In the genomic region with DNA sequence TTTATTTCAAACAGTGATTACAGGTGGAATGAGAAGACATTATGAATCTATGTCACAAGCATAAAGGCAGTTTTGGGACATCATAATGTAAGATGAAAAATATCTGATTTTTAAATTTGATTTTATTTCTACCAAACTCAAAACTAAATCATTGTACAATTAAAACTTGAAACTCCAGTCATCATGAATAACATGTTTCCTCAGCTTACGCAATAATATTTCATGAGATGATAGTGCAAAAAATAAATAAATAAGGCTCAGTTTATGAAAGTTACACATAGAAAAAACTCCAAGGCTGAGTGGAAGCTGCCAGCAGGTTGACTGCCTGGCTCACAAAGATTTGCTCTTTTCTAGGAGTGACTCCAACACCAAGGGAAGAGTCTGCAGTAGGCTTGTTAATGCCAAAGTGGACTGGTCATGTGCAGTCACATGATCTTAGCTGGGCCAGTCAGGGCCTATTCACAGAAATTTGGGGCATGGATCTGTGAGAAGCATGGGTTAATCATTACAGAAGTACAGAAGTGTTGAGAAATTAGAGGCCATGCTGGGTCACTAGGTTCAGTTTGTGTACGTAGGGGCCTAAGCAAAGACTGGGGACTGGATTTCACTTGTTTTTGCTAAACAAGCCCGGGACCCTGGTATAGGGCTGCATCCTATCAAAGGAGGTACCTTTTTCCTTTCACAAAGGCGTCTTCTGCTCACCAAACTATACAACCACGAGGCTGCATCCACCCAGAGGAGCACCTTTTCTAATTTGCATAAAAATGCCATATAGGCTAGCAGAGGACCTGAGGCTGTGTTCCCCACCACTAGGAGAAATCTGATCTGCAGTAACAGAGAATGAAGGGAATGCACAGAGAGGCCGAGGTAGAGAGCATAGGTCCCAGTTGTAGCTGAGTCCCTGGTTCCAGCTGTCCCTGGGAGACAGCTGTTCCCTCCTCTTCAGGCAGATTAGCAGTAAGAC, we compare ENCODE assay signal across 23 cellular contexts. TPM values are rescaled to one million over a fixed set of nuclear protein-coding genes. Genes with fewer than 3 reads are reported as not detected.
DNase-seq lines count a peak whose midpoint lies in the region; ATAC-seq, FAIRE-seq and TF ChIP-seq lines count a peak whose summit lies in the region.
"Had no signal": no experiment of that assay in that cellular context is flagged by ENCODE, and none has a peak within 500 bp of the region (broad histone marks: within the 10 kb centered on the region; RNA-seq: fewer than 3 reads in every experiment).

No MANE protein-coding gene starts in this region.

- H3K18ac ChIP-seq in H1 (ENCODE audit: extremely low read depth, low read length): no peak overlapping the region

- no peak overlapping the region for H3K4me3 Mint-ChIP-seq in activated T-helper 17 cell treated with anti-CD3 and anti-CD28 coated beads, Interleukin-2, amount 50 U/mL, for 72 hours
- H3K4me3 Mint-ChIP-seq: activated naive CD8-positive, alpha-beta T cell treated with anti-CD3 and anti-CD28 coated beads, Interleukin-2, amount 10 ng/mL, durations not matched to agents 7 days and 5 days; activated T-helper 1 cell treated with anti-CD3 and anti-CD28 coated beads, Interleukin-12 subunit alpha, Interleukin-12 subunit beta, Interleukin-2, Interleukin-4 antibody, amounts not matched to agents 30 ng/mL and 10 ng/mL and 1 ng/mL, durations not matched to agents 14 hours and 24 hours and 36 hours; dendritic cell treated with granulocyte-macrophage colony-stimulating factor and Interleukin-4, amounts not matched to agents 40 ng/mL and 50 ng/mL, for 4 days; memory B cell; neural crest cell; stimulated activated naive B cell treated with anti-CD40 and anti-IgM and Interleukin-4, amounts not matched to agents 10 μg/mL and 1 μg/mL and 100 μg/mL, for 72 hours had no signal

- H3K23ac ChIP-seq in H1 (ENCODE audit: insufficient read length): no peak overlapping the region

- DNase-seq in COLO668 (lab: John Stamatoyannopoulos, UW; ENCODE audit: unreplicated experiment) (peak; percentile 51), HT-29 (ENCODE audit: low spot score) (peak; percentile 31), H1 (ENCODE audit: low read depth in 1 of 2, low spot score in 2 of 2) (no peak), right lobe of liver (peak in 2 of 3 donors; percentile 68 to 73), mesenteric fat pad (ENCODE audit: low spot score) (no peak), GM12892 (ENCODE audit: insufficient read length) (no peak)
- DNase-seq: activated naive CD8-positive, alpha-beta T cell treated with anti-CD3 and anti-CD28 coated beads, Interleukin-2, amount 10 ng/mL, durations not matched to agents 7 days and 5 days; brain microvascular endothelial cell; NCI-H187; NCI-H446 treated with DMSO at 0.1 percent for 48 hours; OCI-M1; stimulated activated naive B cell treated with anti-CD40 and anti-IgM and Interleukin-4, amounts not matched to agents 10 μg/mL and 1 μg/mL and 100 μg/mL, for 72 hours; T-helper 9 cell; transverse colon had no signal

- H3K79me1 ChIP-seq in H1 (ENCODE audit: low read depth, low read length): no peaks in the 10 kb centered on the region

- no peaks in the 10 kb centered on the region for H3K27me3 ChIP-seq in H1 (replicated peaks in 1 of 4; ENCODE audit: control insufficient read depth in 3 of 4, extremely low read depth in 1 of 4, insufficient read depth in 3 of 4, low read length in 3 of 4)
- H3K27me3 ChIP-seq in right lobe of liver: no peaks in the 10 kb centered on the region
- H3K27me3 ChIP-seq: brain microvascular endothelial cell, SJSA1, transverse colon had no signal

- H2BK20ac ChIP-seq in H1 (ENCODE audit: low read length): no peak overlapping the region

- no peaks in the 10 kb centered on the region for H3K4me1 Mint-ChIP-seq in activated T-helper 17 cell treated with anti-CD3 and anti-CD28 coated beads, Interleukin-2, amount 50 U/mL, for 72 hours
- H3K4me1 Mint-ChIP-seq: activated naive CD8-positive, alpha-beta T cell treated with anti-CD3 and anti-CD28 coated beads, Interleukin-2, amount 10 ng/mL, durations not matched to agents 7 days and 5 days; memory B cell; stimulated activated naive B cell treated with anti-CD40 and anti-IgM and Interleukin-4, amounts not matched to agents 10 μg/mL and 1 μg/mL and 100 μg/mL, for 72 hours had no signal

- H2BK120ac ChIP-seq in H1 (replicated peaks; ENCODE audit: low read depth, low read length): no peak overlapping the region

- H3K14ac ChIP-seq in H1 (ENCODE audit: insufficient read length): no peak overlapping the region

- no peak overlapping the region for H4K8ac ChIP-seq in H1 (ENCODE audit: extremely low read depth, insufficient read depth, low read length)

- TF ChIP-seq POLR2A in H1 (IDR thresholded peaks at IDR 0.05; ENCODE audit: control extremely low read depth in 1 of 2, low read depth in 2 of 2, low read length in 2 of 2) (no peak), right lobe of liver (IDR thresholded peaks at IDR 0.05) (no peak), GM12892 (IDR thresholded peaks at IDR 0.05; ENCODE audit: low read depth, low read length) (no peak)

- peaks cover 11% of the 10 kb centered on the region for H3K27me3 Mint-ChIP-seq in activated T-helper 17 cell treated with anti-CD3 and anti-CD28 coated beads, Interleukin-2, amount 50 U/mL, for 72 hours

- TF ChIP-seq EP300 in H1 (IDR thresholded peaks at IDR 0.05; ENCODE audit: borderline replicate concordance in 1 of 2, low read depth in 2 of 2, low read length in 2 of 2): no peak

- H3K9me3 Mint-ChIP-seq in activated T-helper 17 cell treated with anti-CD3 and anti-CD28 coated beads, Interleukin-2, amount 50 U/mL, for 72 hours: no peaks in the 10 kb centered on the region
- H3K9me3 Mint-ChIP-seq: activated naive CD8-positive, alpha-beta T cell treated with anti-CD3 and anti-CD28 coated beads, Interleukin-2, amount 10 ng/mL, durations not matched to agents 7 days and 5 days; activated T-helper 1 cell treated with anti-CD3 and anti-CD28 coated beads, Interleukin-12 subunit alpha, Interleukin-12 subunit beta, Interleukin-2, Interleukin-4 antibody, amounts not matched to agents 30 ng/mL and 10 ng/mL and 1 ng/mL, durations not matched to agents 14 hours and 24 hours and 36 hours; dendritic cell treated with granulocyte-macrophage colony-stimulating factor and Interleukin-4, amounts not matched to agents 40 ng/mL and 50 ng/mL, for 4 days; memory B cell; neural crest cell had no signal

- no peak overlapping the region for H2BK15ac ChIP-seq in H1 (ENCODE audit: low read length)

- H2BK12ac ChIP-seq in H1 (ENCODE audit: low read depth, low read length): no peak overlapping the region

- FAIRE-seq in H1 (lab: Jason Lieb, UNC) (no peak), GM12892 (lab: Jason Lieb, UNC) (no peak)

- H3K9ac ChIP-seq in H1 (replicated peaks in 1 of 4; ENCODE audit: extremely low read depth in 1 of 4, low read depth in 3 of 4, low read length in 3 of 4): no peak overlapping the region; a peak in 1 of 7 replicates
- H3K9ac ChIP-seq: GM23248 had no signal

- no peak overlapping the region for H2AK5ac ChIP-seq in H1 (ENCODE audit: low read depth, low read length)

- 69% methylated on average over 6 of the region's 6 CpGs; no CpG with 5 or more reads in 1 of the 2 experiments for WGBS in H1 (ENCODE audit: extremely low coverage in 1 of 2, insufficient coverage in 1 of 2, insufficient read length in 1 of 2, insufficient replicate concordance in 2 of 2, low coverage in 1 of 2, low lambda C conversion rate in 2 of 2, missing lambda C conversion rate in 1 of 2), 2 experiments
- WGBS in right lobe of liver (ENCODE audit: insufficient coverage, low coverage, low lambda C conversion rate, missing lambda C conversion rate): 25% methylated on average over 5 of the region's 6 CpGs

- peak overlapping the region; percentile 44 for H2AFZ ChIP-seq in H1 (ENCODE audit: low read length)
- H2AFZ ChIP-seq: GM23248 had no signal

- ATAC-seq in right lobe of liver (peak; percentile 90 to 99 (median 96)), HG03457 (IDR thresholded peaks at IDR 0.05; ENCODE audit: unreplicated experiment) (no peak)
- ATAC-seq in activated T-helper 17 cell treated with anti-CD3 and anti-CD28 coated beads, Interleukin-2, amount 50 U/mL, for 72 hours (replicated peaks): no peak
- ATAC-seq: activated CD4-positive, CD25-positive, alpha-beta regulatory T cell treated with anti-CD3 and anti-CD28 coated beads, Interleukin-2, amount 50 U/mL, for 24 hours; stimulated activated naive B cell treated with anti-CD40 and anti-IgM and Interleukin-4, amounts not matched to agents 10 μg/mL and 1 μg/mL and 100 μg/mL, for 72 hours had no signal

- no peak overlapping the region for H3K4me3 ChIP-seq in H1 (ENCODE audit: extremely low read depth in 1 of 4, insufficient read depth in 2 of 4, low read depth in 3 of 4, low read length in 4 of 4)
- H3K4me3 ChIP-seq in right lobe of liver: no peak overlapping the region
- H3K4me3 ChIP-seq: GM23248, SJSA1, transverse colon had no signal

- H3K9me3 ChIP-seq in H1 (ENCODE audit: insufficient read depth in 2 of 2, low read depth in 1 of 2, low read length in 1 of 2): no peaks in the 10 kb centered on the region
- H3K9me3 ChIP-seq in right lobe of liver: peaks cover 0 to 6% (median 0%) of the 10 kb centered on the region in 4 donors
- H3K9me3 ChIP-seq: SJSA1, transverse colon had no signal

- CTCF ChIA-PET in H1 (lab: Charles Lee; ENCODE audit: partially characterized antibody): interaction anchor here (0.6 to 1.6 kb wide), 2 partner anchors 86 to 131 kb away, joined by 3 to 6 read pairs; no protein-coding TSS in a partner anchor

- no peak overlapping the region for H4K5ac ChIP-seq in H1 (ENCODE audit: insufficient read length, low read depth, low read length)

- peak in 1 of 2 experiments; percentile 28; a peak in 1 of 4 replicates for TF ChIP-seq RAD21 in H1 (IDR thresholded peaks at IDR 0.05 in 1 of 2, conservative IDR thresholded peaks at IDR 0.05 in 1 of 2; ENCODE audit: low read depth in 2 of 2, low read length in 2 of 2)

- no peak overlapping the region for H2BK5ac ChIP-seq in H1 (ENCODE audit: low read depth, low read length)

- H3K4ac ChIP-seq in H1 (replicated peaks; ENCODE audit: insufficient read length, low read depth, low read length): no peak overlapping the region

- no peak overlapping the region for H4K91ac ChIP-seq in H1 (replicated peaks; ENCODE audit: insufficient read length, low read length)

- H3K4me2 ChIP-seq in H1 (ENCODE audit: insufficient read depth in 1 of 2, low read depth in 2 of 2, low read length in 2 of 2): peak overlapping the region in 1 of 2 experiments; percentile 44; a peak in 1 of 4 replicates

- H4K20me1 ChIP-seq in H1 (replicated peaks in 1 of 2; ENCODE audit: control insufficient read depth in 1 of 2, insufficient read depth in 2 of 2, low read length in 2 of 2): no peaks in the 10 kb centered on the region

- POLR2A ChIA-PET in H1 (lab: Charles Lee; ENCODE audit: partially characterized antibody): no interaction called here

- H3K56ac ChIP-seq in H1 (replicated peaks; ENCODE audit: insufficient read length, low read depth, low read length): no peak overlapping the region

- H3K27ac ChIP-seq in H1 (ENCODE audit: low read depth, low read length) (no peak overlapping the region), right lobe of liver (peak overlapping the region in 2 of 3 donors; percentile 7 to 56)
- H3K27ac ChIP-seq: brain microvascular endothelial cell, GM23248, SJSA1, transverse colon had no signal

- H3K27ac Mint-ChIP-seq in activated T-helper 17 cell treated with anti-CD3 and anti-CD28 coated beads, Interleukin-2, amount 50 U/mL, for 72 hours: no peak overlapping the region
- H3K27ac Mint-ChIP-seq: activated naive CD8-positive, alpha-beta T cell treated with anti-CD3 and anti-CD28 coated beads, Interleukin-2, amount 10 ng/mL, durations not matched to agents 7 days and 5 days; activated T-helper 1 cell treated with anti-CD3 and anti-CD28 coated beads, Interleukin-12 subunit alpha, Interleukin-12 subunit beta, Interleukin-2, Interleukin-4 antibody, amounts not matched to agents 30 ng/mL and 10 ng/mL and 1 ng/mL, durations not matched to agents 14 hours and 24 hours and 36 hours; dendritic cell treated with granulocyte-macrophage colony-stimulating factor and Interleukin-4, amounts not matched to agents 40 ng/mL and 50 ng/mL, for 4 days; memory B cell; stimulated activated naive B cell treated with anti-CD40 and anti-IgM and Interleukin-4, amounts not matched to agents 10 μg/mL and 1 μg/mL and 100 μg/mL, for 72 hours had no signal

- TF ChIP-seq CTCF in H1 (IDR thresholded peaks at IDR 0.05; ENCODE audit: control extremely low read depth in 1 of 3, insufficient read depth in 1 of 3, low read depth in 1 of 3, low read length in 3 of 3) (peak in 1 of 3 experiments; percentile 2; a peak in 1 of 4 replicates), right lobe of liver (IDR thresholded peaks at IDR 0.05) (no peak)

- H3K23me2 ChIP-seq in H1 (ENCODE audit: low read depth, low read length): no peaks in the 10 kb centered on the region

- H3K36me3 Mint-ChIP-seq in activated T-helper 17 cell treated with anti-CD3 and anti-CD28 coated beads, Interleukin-2, amount 50 U/mL, for 72 hours (ENCODE audit: low read depth): no peaks in the 10 kb centered on the region
- H3K36me3 Mint-ChIP-seq: activated naive CD8-positive, alpha-beta T cell treated with anti-CD3 and anti-CD28 coated beads, Interleukin-2, amount 10 ng/mL, durations not matched to agents 7 days and 5 days; memory B cell; stimulated activated naive B cell treated with anti-CD40 and anti-IgM and Interleukin-4, amounts not matched to agents 10 μg/mL and 1 μg/mL and 100 μg/mL, for 72 hours had no signal

- peaks cover 0 to 7% (median 3%) of the 10 kb centered on the region in 4 experiments; a peak in 2 of 7 replicates for H3K4me1 ChIP-seq in H1 (replicated peaks in 1 of 4; ENCODE audit: control insufficient read depth in 3 of 4, insufficient read depth in 4 of 4, low read length in 3 of 4)
- peaks cover 0 to 5% (median 2%) of the 10 kb centered on the region in 4 donors for H3K4me1 ChIP-seq in right lobe of liver
- H3K4me1 ChIP-seq: transverse colon had no signal

- intact Hi-C loops in right lobe of liver (cut with DNase I): no loop called here

- H3K36me3 ChIP-seq in H1 (ENCODE audit: control insufficient read depth in 2 of 4, insufficient read depth in 4 of 4, low read length in 3 of 4) (no peaks in the 10 kb centered on the region), right lobe of liver (no peaks in the 10 kb centered on the region)
- H3K36me3 ChIP-seq: brain microvascular endothelial cell, SJSA1, transverse colon had no signal

- no peaks in the 10 kb centered on the region for H3K79me2 ChIP-seq in H1 (ENCODE audit: control insufficient read depth in 1 of 2, insufficient read depth in 2 of 2, low read length in 2 of 2)

RNA-seq across cellular contexts. Expression of a gene that starts 4.9 kb away (rescaled TPM):
- 0.29 TPM in 1 of 2 replicates, not detected in the other for total RNA-seq in HT-29 (2014; rRNA removed; shearing (Covaris generic))
- not detected in 2 replicates for total RNA-seq in H1 (2021; fragmentation: NEBNext Ultra II Directional; extraction: Animal tissue kit (Norgen Biotek cat#: 25700))
- 0.06 TPM in 2 replicates for polyA plus RNA-seq in H1 (2011; rRNA removed)
- 0.06 TPM for polyA plus RNA-seq in H1 (2011; cell fraction: cytosol; rRNA removed)
- polyA plus RNA-seq in H1 (2011; cell fraction: nucleus; rRNA removed): 0.50 TPM
- polyA plus RNA-seq in H1 (2012, experiment 1 of 2): 0.12 to 0.62 TPM (median 0.24 TPM) in 4 replicates
- not detected for polyA plus RNA-seq in H1 (2012, experiment 2 of 2)
- 0.06 TPM for polyA plus RNA-seq in H1 (2013, experiment 1 of 2)
- polyA plus RNA-seq in H1 (2013, experiment 2 of 2): 0.07 TPM
- 0.02 and 0.03 TPM in 2 replicates for polyA minus RNA-seq in H1 (2011; rRNA and poly(A)+ RNA removed)
- polyA minus RNA-seq in H1 (2011; cell fraction: cytosol; rRNA and poly(A)+ RNA removed): not detected
- polyA minus RNA-seq in H1 (2011; cell fraction: nucleus; rRNA and poly(A)+ RNA removed): not detected
- under 1 TPM; 0.49 to 0.99 (median 0.75) TPM for total RNA-seq in right lobe of liver
- total RNA-seq in mesenteric fat pad: 1.3 TPM
- 0.55 TPM for polyA plus RNA-seq in GM12892 (2012; ENCODE audit: missing spikeins)
- total RNA-seq in activated T-helper 17 cell treated with anti-CD3 and anti-CD28 coated beads, Interleukin-2, amount 50 U/mL, for 72 hours: not detected
- total RNA-seq: activated naive CD8-positive, alpha-beta T cell treated with anti-CD3 and anti-CD28 coated beads, Interleukin-2, amount 10 ng/mL, durations not matched to agents 7 days and 5 days; activated T-helper 1 cell treated with anti-CD3 and anti-CD28 coated beads, Interleukin-12 subunit alpha, Interleukin-12 subunit beta, Interleukin-2, Interleukin-4 antibody, amounts not matched to agents 30 ng/mL and 10 ng/mL and 1 ng/mL, durations not matched to agents 14 hours and 24 hours and 36 hours had no signal

Comparison
In these comparisons a context has a peak if more than half of its experiments do, and no peak if none do; other contexts are left out.
1. DNase-seq: peak in COLO668 (single experiment), HT-29 (single experiment) and right lobe of liver (2 of 3); none in H1 (0 of 2), mesenteric fat pad (single experiment) and GM12892 (single experiment).
2. ATAC-seq: peak in right lobe of liver (4 of 4); none in HG03457 (single experiment) and activated T-helper 17 cell treated with anti-CD3 and anti-CD28 coated beads, Interleukin-2, amount 50 U/mL, for 72 hours (single experiment).